ENCODE assay signal across 22 cellular contexts in genomic region chr13:112784811-112785418, GRCh38.
"Had no signal": no experiment of that assay in that cellular context is flagged by ENCODE, and none has a peak within 500 bp of the region (broad histone marks: within the 10 kb centered on the region; RNA-seq: fewer than 3 reads in every experiment).

No MANE protein-coding gene starts in this region.

- H3K36me3 ChIP-seq: cardiac muscle cell, thoracic aorta had no signal

- DNase-seq: activated CD4-positive, alpha-beta T cell treated with anti-CD3 and anti-CD28 coated beads for 36 hours; activated CD4-positive, alpha-beta T cell treated with anti-CD3 and anti-CD28 coated beads, Interleukin-2, amount 50 U/mL, for 4 hours; activated gamma-delta T cell treated with Interleukin-2 at 50 U/mL for 16 hours; anterior cingulate cortex; body of pancreas; effector CD4-positive, alpha-beta T cell; erythroblast; foreskin fibroblast; heart right ventricle; left ventricle myocardium superior; nucleus accumbens; sigmoid colon; stimulated activated CD4-positive, alpha-beta T cell treated with anti-CD3 and anti-CD28 coated beads, Interleukin-15, amount 100 ng/mL, for 24 hours; T-helper 9 cell had no signal

- H3K27me3 Mint-ChIP-seq: activated CD4-positive, alpha-beta T cell treated with anti-CD3 and anti-CD28 coated beads for 36 hours; activated naive CD4-positive, alpha-beta T cell treated with anti-CD3 and anti-CD28 coated beads, Interleukin-2, amount 50 U/mL, for 24 hours; dendritic cell treated with granulocyte-macrophage colony-stimulating factor and Interleukin-4, amounts not matched to agents 40 ng/mL and 50 ng/mL, for 4 days; memory B cell; stimulated activated memory B cell treated with anti-CD40 and anti-IgM and Interleukin-4, amounts not matched to agents 10 μg/mL and 1 μg/mL and 100 μg/mL, for 72 hours had no signal

- H3K27me3 ChIP-seq: body of pancreas, cardiac muscle cell, heart right ventricle, sigmoid colon had no signal

- H3K4me3 ChIP-seq: body of pancreas, cardiac muscle cell, heart right ventricle, sigmoid colon, smooth muscle cell, thoracic aorta had no signal

- H3K9me3 ChIP-seq: body of pancreas, heart right ventricle, sigmoid colon, thoracic aorta had no signal

- ATAC-seq: activated CD4-positive, alpha-beta T cell treated with anti-CD3 and anti-CD28 coated beads for 36 hours; body of pancreas; left ventricle myocardium superior; stimulated activated memory B cell treated with anti-CD40 and anti-IgM and Interleukin-4, amounts not matched to agents 10 μg/mL and 1 μg/mL and 100 μg/mL, for 72 hours had no signal

- H3K9me3 Mint-ChIP-seq: activated naive CD4-positive, alpha-beta T cell treated with anti-CD3 and anti-CD28 coated beads, Interleukin-2, amount 50 U/mL, for 24 hours; dendritic cell treated with granulocyte-macrophage colony-stimulating factor and Interleukin-4, amounts not matched to agents 40 ng/mL and 50 ng/mL, for 4 days had no signal

- H3K27ac Mint-ChIP-seq: activated CD4-positive, alpha-beta T cell treated with anti-CD3 and anti-CD28 coated beads for 36 hours; activated naive CD4-positive, alpha-beta T cell treated with anti-CD3 and anti-CD28 coated beads, Interleukin-2, amount 50 U/mL, for 24 hours; dendritic cell treated with granulocyte-macrophage colony-stimulating factor and Interleukin-4, amounts not matched to agents 40 ng/mL and 50 ng/mL, for 4 days; memory B cell; stimulated activated memory B cell treated with anti-CD40 and anti-IgM and Interleukin-4, amounts not matched to agents 10 μg/mL and 1 μg/mL and 100 μg/mL, for 72 hours had no signal

- H3K4me3 Mint-ChIP-seq: activated CD4-positive, alpha-beta T cell treated with anti-CD3 and anti-CD28 coated beads for 36 hours; activated naive CD4-positive, alpha-beta T cell treated with anti-CD3 and anti-CD28 coated beads, Interleukin-2, amount 50 U/mL, for 24 hours; dendritic cell treated with granulocyte-macrophage colony-stimulating factor and Interleukin-4, amounts not matched to agents 40 ng/mL and 50 ng/mL, for 4 days; memory B cell; nephron; stimulated activated memory B cell treated with anti-CD40 and anti-IgM and Interleukin-4, amounts not matched to agents 10 μg/mL and 1 μg/mL and 100 μg/mL, for 72 hours had no signal

- H3K27ac ChIP-seq: body of pancreas, cardiac muscle cell, heart right ventricle, sigmoid colon, thoracic aorta had no signal
